In the genomic region with DNA sequence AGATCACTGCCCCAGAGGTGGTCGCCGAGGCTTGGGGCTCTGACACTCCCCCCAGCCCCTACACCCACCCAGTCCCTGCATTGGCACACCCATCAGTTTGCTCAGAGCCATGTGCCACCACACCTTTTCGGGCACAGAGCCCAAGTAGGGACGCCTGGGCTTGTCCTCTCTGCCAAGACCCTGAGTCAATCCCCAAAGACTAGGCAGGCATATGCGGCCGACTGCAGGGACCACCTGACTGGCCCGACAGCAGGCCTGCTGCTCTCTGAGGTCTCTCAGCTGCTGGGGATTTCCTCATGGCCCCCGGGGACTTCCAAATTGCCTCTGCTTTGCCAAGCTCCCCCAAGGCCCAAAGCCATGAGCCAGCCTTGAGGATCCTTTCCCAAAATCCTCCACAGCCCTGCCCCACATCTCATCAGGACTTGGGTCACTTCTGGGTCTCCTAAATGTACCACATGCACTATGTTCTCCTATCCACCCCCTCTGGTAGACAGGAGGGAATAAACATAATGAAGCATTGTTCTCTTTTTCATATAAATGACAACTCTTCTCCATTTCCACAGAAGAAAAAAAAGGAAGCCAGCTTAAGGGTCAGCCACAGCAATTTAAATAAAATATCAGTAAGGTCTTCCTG, we compare ENCODE assay signal across 8 cellular contexts. TPM values are rescaled to one million over a fixed set of nuclear protein-coding genes. Genes with fewer than 3 reads are reported as not detected.
DNase-seq lines count a peak whose midpoint lies in the region; ATAC-seq and TF ChIP-seq lines count a peak whose summit lies in the region.

No MANE protein-coding gene starts in this region.

- peak overlapping the region; percentile 67 for H3K4me2 ChIP-seq in OCI-LY1 (ENCODE audit: low read length)

- no peaks in the 10 kb centered on the region for H3K36me3 Mint-ChIP-seq in activated T-cell treated with anti-CD3 and anti-CD28 coated beads, Interleukin-2, amount 50 U/mL, for 24 hours (ENCODE audit: low read depth)
- H3K36me3 Mint-ChIP-seq in endodermal cell (ENCODE audit: low read depth), result no peaks in the 10 kb centered on the region

- H3K36me3 ChIP-seq in OCI-LY1 (ENCODE audit: insufficient read depth, low read length) (no peaks in the 10 kb centered on the region), endodermal cell (ENCODE audit: control insufficient read depth, insufficient read depth, low read length) (no peaks in the 10 kb centered on the region)

- TF ChIP-seq CTCF in OCI-LY1 (IDR thresholded peaks at IDR 0.05; ENCODE audit: low read length), result no peak
- no peak for TF ChIP-seq CTCF in endodermal cell (conservative IDR thresholded peaks at IDR 0.05)
- TF ChIP-seq CTCF in omental fat pad (IDR thresholded peaks at IDR 0.05), result no peak

- H3K4me1 Mint-ChIP-seq in activated T-cell treated with anti-CD3 and anti-CD28 coated beads, Interleukin-2, amount 50 U/mL, for 24 hours (ENCODE audit: low read depth), result peaks cover 52% of the 10 kb centered on the region
- peaks cover 35% of the 10 kb centered on the region for H3K4me1 Mint-ChIP-seq in endodermal cell

- H3K27me3 Mint-ChIP-seq in activated T-cell treated with anti-CD3 and anti-CD28 coated beads, Interleukin-2, amount 50 U/mL, for 24 hours, result no peaks in the 10 kb centered on the region
- H3K27me3 Mint-ChIP-seq in endodermal cell (ENCODE audit: insufficient read depth), result no peaks in the 10 kb centered on the region

- H4K20me1 ChIP-seq in OCI-LY1 (ENCODE audit: insufficient read depth, low read length), result no peaks in the 10 kb centered on the region

- peaks cover 5% of the 10 kb centered on the region; the same call in 1 of the 2 replicates for H3F3A ChIP-seq in OCI-LY1 (ENCODE audit: insufficient read depth, low read length)

- H3K27me3 ChIP-seq in OCI-LY1 (ENCODE audit: insufficient read depth, low read length), result no peaks in the 10 kb centered on the region
- H3K27me3 ChIP-seq in endodermal cell (ENCODE audit: control insufficient read depth, insufficient read depth, low read length, poor library complexity, severe bottlenecking), result no peaks in the 10 kb centered on the region

- H3K27ac ChIP-seq in OCI-LY1 (ENCODE audit: low read depth, low read length, poor library complexity, severe bottlenecking), result peak overlapping the region; percentile 89
- no peak overlapping the region for H3K27ac ChIP-seq in endodermal cell (ENCODE audit: low read depth, low read length)

- 77 to 85% methylated on average over 4 to 8 of the region's 8 CpGs for WGBS in endodermal cell (ENCODE audit: insufficient coverage in 1 of 2, insufficient read length in 1 of 2), 2 experiments

- H3K4me3 Mint-ChIP-seq in activated T-cell treated with anti-CD3 and anti-CD28 coated beads, Interleukin-2, amount 50 U/mL, for 24 hours, result peak overlapping the region; percentile 74
- H3K4me3 Mint-ChIP-seq in endodermal cell, result peak overlapping the region; percentile 56

- H3K9me3 ChIP-seq in OCI-LY1 (ENCODE audit: low read length), result no peaks in the 10 kb centered on the region
- H3K9me3 ChIP-seq in endodermal cell (ENCODE audit: control insufficient read depth, low read length), result no peaks in the 10 kb centered on the region

- H3K9me3 Mint-ChIP-seq in activated T-cell treated with anti-CD3 and anti-CD28 coated beads, Interleukin-2, amount 50 U/mL, for 24 hours, result no peaks in the 10 kb centered on the region
- H3K9me3 Mint-ChIP-seq in endodermal cell, result no peaks in the 10 kb centered on the region

- no peaks in the 10 kb centered on the region for H3K9me2 ChIP-seq in OCI-LY1 (ENCODE audit: low read depth, low read length)

- peak overlapping the region; percentile 48 for H3K4me3 ChIP-seq in OCI-LY1 (ENCODE audit: low read depth, low read length, poor library complexity, severe bottlenecking)
- peak overlapping the region; percentile 70 for H3K4me3 ChIP-seq in endodermal cell (ENCODE audit: low read length)

- H3K9ac ChIP-seq in OCI-LY1 (ENCODE audit: low read length), result peak overlapping the region; percentile 39; the same call in 1 of the 2 replicates
- H3K9ac ChIP-seq in endodermal cell (ENCODE audit: extremely low read depth, low read length, poor library complexity, severe bottlenecking), result no peak overlapping the region

- H3K4me1 ChIP-seq in OCI-LY1 (ENCODE audit: insufficient read depth, low read length, severe bottlenecking), result peaks cover 35% of the 10 kb centered on the region
- H3K4me1 ChIP-seq in endodermal cell (ENCODE audit: control insufficient read depth, insufficient read depth, low read length), result peaks cover 4% of the 10 kb centered on the region

- ATAC-seq in omental fat pad (ENCODE audit: low FRiP score) (peak; percentile 2), HG03196 (IDR thresholded peaks at IDR 0.05; ENCODE audit: unreplicated experiment) (no peak), HG02798 (IDR thresholded peaks at IDR 0.05; ENCODE audit: poor library complexity, unreplicated experiment) (no peak)

- DNase-seq in activated T-cell treated with anti-CD3 and anti-CD28 coated beads, Interleukin-2, amount 50 U/mL, for 24 hours, result no peak
- no peak for DNase-seq in activated T-cell treated with anti-CD3 and anti-CD28 coated beads, Interleukin-2, amount 50 U/mL, for 1 hour
- DNase-seq in endodermal cell, result no peak
- no peak for DNase-seq in omental fat pad (ENCODE audit: low spot score)
- no peak for DNase-seq in AG08395 (ENCODE audit: low spot score)

- no peaks in the 10 kb centered on the region for H3K79me2 ChIP-seq in OCI-LY1 (ENCODE audit: insufficient read depth, low read length)

- peak overlapping the region; percentile 91 for H3K27ac Mint-ChIP-seq in activated T-cell treated with anti-CD3 and anti-CD28 coated beads, Interleukin-2, amount 50 U/mL, for 24 hours
- H3K27ac Mint-ChIP-seq in endodermal cell, result peak overlapping the region; percentile 56

- H2AFZ ChIP-seq in OCI-LY1 (ENCODE audit: low read length), result no peak overlapping the region

RNA-seq across cellular contexts. Expression of a gene that starts 30.6 kb away (rescaled TPM):
- total RNA-seq in endodermal cell (10 to 100 TPM; 43.8 to 56.7 TPM), omental fat pad (10 to 100 TPM; 33.1 to 99.0 (median 50.6) TPM)
- polyA plus RNA-seq in endodermal cell (2013, experiment 1 of 2), result 30.0 TPM
- polyA plus RNA-seq in endodermal cell (2013, experiment 2 of 2), result 37.8 TPM
